In genomic region chr1:155084722-155085503, GRCh38 we compare ENCODE assay signal across 1 cellular context.
TF ChIP-seq lines count a peak whose summit lies in the region.

No MANE protein-coding gene starts in this region.

TF ChIP-seq in WTC11, 78 proteins besides CTCF, POLR2A, EP300 and RAD21 (continued from another document):
- TF ChIP-seq, protein P1, sequence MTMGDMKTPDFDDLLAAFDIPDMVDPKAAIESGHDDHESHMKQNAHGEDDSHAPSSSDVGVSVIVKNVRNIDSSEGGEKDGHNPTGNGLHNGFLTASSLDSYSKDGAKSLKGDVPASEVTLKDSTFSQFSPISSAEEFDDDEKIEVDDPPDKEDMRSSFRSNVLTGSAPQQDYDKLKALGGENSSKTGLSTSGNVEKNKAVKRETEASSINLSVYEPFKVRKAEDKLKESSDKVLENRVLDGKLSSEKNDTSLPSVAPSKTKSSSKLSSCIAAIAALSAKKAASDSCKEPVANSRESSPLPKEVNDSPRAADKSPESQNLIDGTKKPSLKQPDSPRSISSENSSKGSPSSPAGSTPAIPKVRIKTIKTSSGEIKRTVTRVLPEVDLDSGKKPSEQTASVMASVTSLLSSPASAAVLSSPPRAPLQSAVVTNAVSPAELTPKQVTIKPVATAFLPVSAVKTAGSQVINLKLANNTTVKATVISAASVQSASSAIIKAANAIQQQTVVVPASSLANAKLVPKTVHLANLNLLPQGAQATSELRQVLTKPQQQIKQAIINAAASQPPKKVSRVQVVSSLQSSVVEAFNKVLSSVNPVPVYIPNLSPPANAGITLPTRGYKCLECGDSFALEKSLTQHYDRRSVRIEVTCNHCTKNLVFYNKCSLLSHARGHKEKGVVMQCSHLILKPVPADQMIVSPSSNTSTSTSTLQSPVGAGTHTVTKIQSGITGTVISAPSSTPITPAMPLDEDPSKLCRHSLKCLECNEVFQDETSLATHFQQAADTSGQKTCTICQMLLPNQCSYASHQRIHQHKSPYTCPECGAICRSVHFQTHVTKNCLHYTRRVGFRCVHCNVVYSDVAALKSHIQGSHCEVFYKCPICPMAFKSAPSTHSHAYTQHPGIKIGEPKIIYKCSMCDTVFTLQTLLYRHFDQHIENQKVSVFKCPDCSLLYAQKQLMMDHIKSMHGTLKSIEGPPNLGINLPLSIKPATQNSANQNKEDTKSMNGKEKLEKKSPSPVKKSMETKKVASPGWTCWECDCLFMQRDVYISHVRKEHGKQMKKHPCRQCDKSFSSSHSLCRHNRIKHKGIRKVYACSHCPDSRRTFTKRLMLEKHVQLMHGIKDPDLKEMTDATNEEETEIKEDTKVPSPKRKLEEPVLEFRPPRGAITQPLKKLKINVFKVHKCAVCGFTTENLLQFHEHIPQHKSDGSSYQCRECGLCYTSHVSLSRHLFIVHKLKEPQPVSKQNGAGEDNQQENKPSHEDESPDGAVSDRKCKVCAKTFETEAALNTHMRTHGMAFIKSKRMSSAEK (CRISPR knock-in tag; IDR thresholded peaks at IDR 0.05; ENCODE audit: borderline replicate concordance): no peak
- no peak for TF ChIP-seq KAT7 (CRISPR knock-in tag; IDR thresholded peaks at IDR 0.05; ENCODE audit: borderline replicate concordance)
- TF ChIP-seq, protein P2, sequence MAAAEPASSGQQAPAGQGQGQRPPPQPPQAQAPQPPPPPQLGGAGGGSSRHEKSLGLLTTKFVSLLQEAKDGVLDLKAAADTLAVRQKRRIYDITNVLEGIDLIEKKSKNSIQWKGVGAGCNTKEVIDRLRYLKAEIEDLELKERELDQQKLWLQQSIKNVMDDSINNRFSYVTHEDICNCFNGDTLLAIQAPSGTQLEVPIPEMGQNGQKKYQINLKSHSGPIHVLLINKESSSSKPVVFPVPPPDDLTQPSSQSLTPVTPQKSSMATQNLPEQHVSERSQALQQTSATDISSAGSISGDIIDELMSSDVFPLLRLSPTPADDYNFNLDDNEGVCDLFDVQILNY (CRISPR knock-in tag; IDR thresholded peaks at IDR 0.05): no peak; the same call in 1 of the 2 replicates
- no peak for TF ChIP-seq PRRX2 (CRISPR knock-in tag; IDR thresholded peaks at IDR 0.05)
- TF ChIP-seq TEAD1 (CRISPR knock-in tag; IDR thresholded peaks at IDR 0.05): peak; percentile 46; the same call in 1 of the 2 replicates
- TF ChIP-seq CREB1 (CRISPR knock-in tag; IDR thresholded peaks at IDR 0.05): no peak
- no peak for TF ChIP-seq MLX (CRISPR knock-in tag; IDR thresholded peaks at IDR 0.05)
- TF ChIP-seq, protein P3, sequence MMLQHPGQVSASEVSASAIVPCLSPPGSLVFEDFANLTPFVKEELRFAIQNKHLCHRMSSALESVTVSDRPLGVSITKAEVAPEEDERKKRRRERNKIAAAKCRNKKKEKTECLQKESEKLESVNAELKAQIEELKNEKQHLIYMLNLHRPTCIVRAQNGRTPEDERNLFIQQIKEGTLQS (CRISPR knock-in tag; conservative IDR thresholded peaks at IDR 0.05): no peak
- no peak for TF ChIP-seq GTF2I (CRISPR knock-in tag; conservative IDR thresholded peaks at IDR 0.05)
- TF ChIP-seq, protein P4, sequence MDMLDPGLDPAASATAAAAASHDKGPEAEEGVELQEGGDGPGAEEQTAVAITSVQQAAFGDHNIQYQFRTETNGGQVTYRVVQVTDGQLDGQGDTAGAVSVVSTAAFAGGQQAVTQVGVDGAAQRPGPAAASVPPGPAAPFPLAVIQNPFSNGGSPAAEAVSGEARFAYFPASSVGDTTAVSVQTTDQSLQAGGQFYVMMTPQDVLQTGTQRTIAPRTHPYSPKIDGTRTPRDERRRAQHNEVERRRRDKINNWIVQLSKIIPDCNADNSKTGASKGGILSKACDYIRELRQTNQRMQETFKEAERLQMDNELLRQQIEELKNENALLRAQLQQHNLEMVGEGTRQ (CRISPR knock-in tag; IDR thresholded peaks at IDR 0.05): peak; percentile 61
- TF ChIP-seq ZNF281 (CRISPR knock-in tag; IDR thresholded peaks at IDR 0.05): no peak
- no peak for TF ChIP-seq TCF7 (CRISPR knock-in tag; IDR thresholded peaks at IDR 0.05; ENCODE audit: low read depth)
- TF ChIP-seq TP53 (CRISPR knock-in tag; IDR thresholded peaks at IDR 0.05): peak; percentile 84; the same call in 1 of the 2 replicates
- TF ChIP-seq CBFB (CRISPR knock-in tag; IDR thresholded peaks at IDR 0.05; ENCODE audit: low read depth): peak; percentile 92; the same call in 1 of the 2 replicates
- TF ChIP-seq, protein P5, sequence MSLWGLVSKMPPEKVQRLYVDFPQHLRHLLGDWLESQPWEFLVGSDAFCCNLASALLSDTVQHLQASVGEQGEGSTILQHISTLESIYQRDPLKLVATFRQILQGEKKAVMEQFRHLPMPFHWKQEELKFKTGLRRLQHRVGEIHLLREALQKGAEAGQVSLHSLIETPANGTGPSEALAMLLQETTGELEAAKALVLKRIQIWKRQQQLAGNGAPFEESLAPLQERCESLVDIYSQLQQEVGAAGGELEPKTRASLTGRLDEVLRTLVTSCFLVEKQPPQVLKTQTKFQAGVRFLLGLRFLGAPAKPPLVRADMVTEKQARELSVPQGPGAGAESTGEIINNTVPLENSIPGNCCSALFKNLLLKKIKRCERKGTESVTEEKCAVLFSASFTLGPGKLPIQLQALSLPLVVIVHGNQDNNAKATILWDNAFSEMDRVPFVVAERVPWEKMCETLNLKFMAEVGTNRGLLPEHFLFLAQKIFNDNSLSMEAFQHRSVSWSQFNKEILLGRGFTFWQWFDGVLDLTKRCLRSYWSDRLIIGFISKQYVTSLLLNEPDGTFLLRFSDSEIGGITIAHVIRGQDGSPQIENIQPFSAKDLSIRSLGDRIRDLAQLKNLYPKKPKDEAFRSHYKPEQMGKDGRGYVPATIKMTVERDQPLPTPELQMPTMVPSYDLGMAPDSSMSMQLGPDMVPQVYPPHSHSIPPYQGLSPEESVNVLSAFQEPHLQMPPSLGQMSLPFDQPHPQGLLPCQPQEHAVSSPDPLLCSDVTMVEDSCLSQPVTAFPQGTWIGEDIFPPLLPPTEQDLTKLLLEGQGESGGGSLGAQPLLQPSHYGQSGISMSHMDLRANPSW (CRISPR knock-in tag; conservative IDR thresholded peaks at IDR 0.05; ENCODE audit: low read depth): no peak; the same call in 1 of the 2 replicates
- TF ChIP-seq ZNF416 (CRISPR knock-in tag; IDR thresholded peaks at IDR 0.05): no peak
- no peak for TF ChIP-seq ZNF219 (CRISPR knock-in tag; IDR thresholded peaks at IDR 0.05; ENCODE audit: borderline replicate concordance)
- TF ChIP-seq CDX4 (CRISPR knock-in tag; IDR thresholded peaks at IDR 0.05; ENCODE audit: borderline replicate concordance): no peak
- no peak for TF ChIP-seq ZNF396 (CRISPR knock-in tag; IDR thresholded peaks at IDR 0.05; ENCODE audit: borderline replicate concordance)
- TF ChIP-seq ESRRA (CRISPR knock-in tag; IDR thresholded peaks at IDR 0.05; ENCODE audit: borderline replicate concordance): no peak
- no peak; the same call in 1 of the 2 replicates for TF ChIP-seq NFE2L1 (CRISPR knock-in tag; IDR thresholded peaks at IDR 0.05)
- peak; percentile 37; the same call in 1 of the 2 replicates for TF ChIP-seq GABPB1 (CRISPR knock-in tag; IDR thresholded peaks at IDR 0.05)
- TF ChIP-seq EMX1 (CRISPR knock-in tag; IDR thresholded peaks at IDR 0.05): no peak
- TF ChIP-seq AR (CRISPR knock-in tag; IDR thresholded peaks at IDR 0.05): no peak
- peak; percentile 92 for TF ChIP-seq ZBTB21 (CRISPR knock-in tag; IDR thresholded peaks at IDR 0.05; ENCODE audit: borderline replicate concordance)
- TF ChIP-seq ZNF425 (CRISPR knock-in tag; conservative IDR thresholded peaks at IDR 0.05): no peak
- TF ChIP-seq NFATC4 (CRISPR knock-in tag; IDR thresholded peaks at IDR 0.05): no peak
- TF ChIP-seq ZNF423 (CRISPR knock-in tag; IDR thresholded peaks at IDR 0.05): no peak
- TF ChIP-seq SMAD3 (CRISPR knock-in tag; IDR thresholded peaks at IDR 0.05; ENCODE audit: borderline replicate concordance): no peak
- no peak for TF ChIP-seq ZNF232 (CRISPR knock-in tag; IDR thresholded peaks at IDR 0.05)
- TF ChIP-seq ZSCAN18 (CRISPR knock-in tag; IDR thresholded peaks at IDR 0.05): no peak
- TF ChIP-seq ZNF121 (CRISPR knock-in tag; IDR thresholded peaks at IDR 0.05): no peak
